ENCODE assay signal across 18 cellular contexts in the genomic region with DNA sequence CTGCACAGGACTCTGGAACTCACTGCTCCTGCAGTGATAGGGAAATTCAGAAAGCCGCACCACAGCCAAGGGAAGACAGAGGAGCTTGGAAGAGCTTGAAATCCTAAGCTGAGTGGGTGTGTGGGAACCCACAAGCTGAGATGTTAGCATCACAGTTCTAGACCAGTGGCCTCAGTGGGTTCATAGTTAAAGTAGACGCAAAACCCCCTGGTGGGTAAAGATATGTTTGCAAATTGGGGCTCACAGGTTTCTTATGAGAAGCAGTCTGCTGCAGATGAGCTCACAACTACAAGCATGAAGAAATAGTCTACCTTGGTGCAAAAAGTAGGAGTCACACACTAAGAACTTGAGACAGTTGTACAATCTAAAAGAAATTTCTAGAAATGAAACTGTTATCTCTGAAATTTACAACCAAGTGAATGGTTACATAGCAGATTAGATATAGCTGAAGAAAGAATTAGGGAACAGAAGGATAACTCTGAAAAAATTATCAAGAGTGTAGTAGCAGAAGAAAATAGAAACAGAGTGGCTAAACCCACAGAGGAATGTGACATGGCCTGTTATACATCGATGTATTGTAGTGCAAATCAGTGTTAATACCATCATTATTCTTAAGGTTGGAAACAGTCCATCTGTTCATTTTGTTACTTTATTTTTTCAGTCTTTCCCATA.
"Had no signal": no experiment of that assay in that cellular context is flagged by ENCODE, and none has a peak within 500 bp of the region (broad histone marks: within the 10 kb centered on the region; RNA-seq: fewer than 3 reads in every experiment).

No MANE protein-coding gene starts in this region.

- H3K27ac ChIP-seq: cardiac muscle cell, gastroesophageal sphincter, tibial artery, uterus, VCaP had no signal

- H3K36me3 ChIP-seq: uterus had no signal

- H3K4me1 Mint-ChIP-seq: activated naive CD4-positive, alpha-beta T cell treated with anti-CD3 and anti-CD28 coated beads, Interleukin-2, amount 10 ng/mL, durations not matched to agents 7 days and 5 days; naive B cell; stimulated activated naive B cell treated with anti-CD40 and anti-IgM and Interleukin-4, amounts not matched to agents 10 μg/mL and 1 μg/mL and 100 μg/mL, for 72 hours had no signal

- ATAC-seq: gastroesophageal sphincter; stimulated activated naive B cell treated with anti-CD40 and anti-IgM and Interleukin-4, amounts not matched to agents 10 μg/mL and 1 μg/mL and 100 μg/mL, for 72 hours had no signal

- H3K27ac Mint-ChIP-seq: activated naive CD4-positive, alpha-beta T cell treated with anti-CD3 and anti-CD28 coated beads, Interleukin-2, amount 10 ng/mL, durations not matched to agents 7 days and 5 days; activated T-helper 2 cell treated with anti-CD3 and anti-CD28 coated beads, Interferon-gamma antibody, Interleukin-2, Interleukin-4, amounts not matched to agents 10 μg/mL and 5 μg/mL and 100 μg/mL, durations not matched to agents 14 hours and 24 hours and 36 hours; naive B cell; stimulated activated naive B cell treated with anti-CD40 and anti-IgM and Interleukin-4, amounts not matched to agents 10 μg/mL and 1 μg/mL and 100 μg/mL, for 72 hours had no signal

- H3K4me3 ChIP-seq: cardiac muscle cell, gastroesophageal sphincter, tibial artery, uterus had no signal

- DNase-seq: activated CD4-positive, alpha-beta T cell treated with anti-CD3 and anti-CD28 coated beads, Interleukin-2, amount 50 U/mL, for 48 hours; activated naive CD4-positive, alpha-beta T cell treated with anti-CD3 and anti-CD28 coated beads, Interleukin-2, amount 10 ng/mL, durations not matched to agents 7 days and 5 days; activated T-cell treated with anti-CD3 and anti-CD28 coated beads, Interleukin-2, amount 50 U/mL, for 1 hour; erythroblast; islet precursor cell; naive B cell; posterior cingulate gyrus; retina; stimulated activated CD4-positive, alpha-beta T cell treated with anti-CD3 and anti-CD28 coated beads, Interleukin-15, amount 100 ng/mL, for 24 hours; stimulated activated CD4-positive, alpha-beta T cell treated with anti-CD3 and anti-CD28 coated beads, Interleukin-4, amount 100 ng/mL, for 1 hour; stimulated activated naive B cell treated with anti-CD40 and anti-IgM and Interleukin-4, amounts not matched to agents 10 μg/mL and 1 μg/mL and 100 μg/mL, for 72 hours; tibial artery; uterus had no signal

- H3K27me3 ChIP-seq: cardiac muscle cell, gastroesophageal sphincter, tibial artery, uterus had no signal

- FAIRE-seq: astrocyte had no signal

- H3K27me3 Mint-ChIP-seq: activated naive CD4-positive, alpha-beta T cell treated with anti-CD3 and anti-CD28 coated beads, Interleukin-2, amount 10 ng/mL, durations not matched to agents 7 days and 5 days; naive B cell; stimulated activated naive B cell treated with anti-CD40 and anti-IgM and Interleukin-4, amounts not matched to agents 10 μg/mL and 1 μg/mL and 100 μg/mL, for 72 hours had no signal

- H3K4me3 Mint-ChIP-seq: activated naive CD4-positive, alpha-beta T cell treated with anti-CD3 and anti-CD28 coated beads, Interleukin-2, amount 10 ng/mL, durations not matched to agents 7 days and 5 days; naive B cell; stimulated activated naive B cell treated with anti-CD40 and anti-IgM and Interleukin-4, amounts not matched to agents 10 μg/mL and 1 μg/mL and 100 μg/mL, for 72 hours had no signal

- H3K4me1 ChIP-seq: gastroesophageal sphincter, tibial artery, uterus had no signal
